ENCODE assay signal across 15 cellular contexts in genomic region chr14:95307402-95308041, GRCh38. TPM values are rescaled to one million over a fixed set of nuclear protein-coding genes. Genes with fewer than 3 reads are reported as not detected.
DNase-seq lines count a peak whose midpoint lies in the region; ATAC-seq, FAIRE-seq and TF ChIP-seq lines count a peak whose summit lies in the region.
"Had no signal": no experiment of that assay in that cellular context is flagged by ENCODE, and none has a peak within 500 bp of the region (broad histone marks: within the 10 kb centered on the region; RNA-seq: fewer than 3 reads in every experiment).

No MANE protein-coding gene starts in this region.

- no peaks in the 10 kb centered on the region for H3K9me2 ChIP-seq in hepatocyte (replicated peaks; ENCODE audit: insufficient read depth)

- no peak overlapping the region for H3K4me3 ChIP-seq in BE2C (ENCODE audit: low read depth, low read length)
- no peak overlapping the region for H3K4me3 ChIP-seq in hepatocyte
- no peak overlapping the region for H3K4me3 ChIP-seq in pancreas
- H3K4me3 ChIP-seq: mucosa of descending colon had no signal

- peak overlapping the region; percentile 9 for H3K4me2 ChIP-seq in hepatocyte

- intact Hi-C loops in pancreas (cut with DNase I) = no loop called here

- H3K27ac ChIP-seq in angular gyrus (ENCODE audit: low read depth, low read length) (peak overlapping the region; percentile 66), hepatocyte (peak overlapping the region; percentile 87), pancreas (peak overlapping the region; percentile 29 to 67 (median 59))

- H3K27me3 ChIP-seq in BE2C (no peaks in the 10 kb centered on the region), hepatocyte (no peaks in the 10 kb centered on the region), pancreas (no peaks in the 10 kb centered on the region)

- ATAC-seq in pancreas = peak; percentile 67 to 85 (median 76)
- ATAC-seq: mucosa of descending colon; stimulated activated memory B cell treated with anti-CD40 and anti-IgM and Interleukin-4, amounts not matched to agents 10 μg/mL and 1 μg/mL and 100 μg/mL, for 72 hours had no signal

- H3K9me3 ChIP-seq in BE2C (no peaks in the 10 kb centered on the region), hepatocyte (ENCODE audit: low read depth) (no peaks in the 10 kb centered on the region), pancreas (no peaks in the 10 kb centered on the region)
- H3K9me3 ChIP-seq: mucosa of descending colon had no signal

- H2AFZ ChIP-seq in hepatocyte = no peak overlapping the region

- no peaks in the 10 kb centered on the region for H4K20me1 ChIP-seq in hepatocyte (ENCODE audit: insufficient read depth, poor library complexity, severe bottlenecking)

- 57% methylated on average over 14 of the region's 14 CpGs for WGBS in hepatocyte (ENCODE audit: low lambda C conversion rate, missing lambda C conversion rate)
- 37 to 39% methylated on average over 14 of the region's 14 CpGs for WGBS in pancreas, 2 donors

- H3K36me3 ChIP-seq in BE2C (no peaks in the 10 kb centered on the region), hepatocyte (replicated peaks; ENCODE audit: insufficient read depth, low read depth) (no peaks in the 10 kb centered on the region), pancreas (no peaks in the 10 kb centered on the region)

- DNase-seq in BE2C (peak; percentile 63), hepatocyte (ENCODE audit: low spot score) (peak; percentile 53), pancreas (peak in 3 of 6 donors; percentile 69 to 77 (median 74)), iPS-NIHi7 (ENCODE audit: extremely low spot score) (no peak), GOT3 (lab: John Stamatoyannopoulos, UW) (no peak), frontal cortex (ENCODE audit: low spot score in 2 of 2) (no peak), cortex of kidney (lab: John Stamatoyannopoulos, UW) (no peak)
- DNase-seq: activated CD8-positive, alpha-beta memory T cell treated with anti-CD3 and anti-CD28 coated beads, Interleukin-2, amount 50 U/mL, for 48 hours; NCI-H1436 treated with DMSO at 0.1 percent for 48 hours; NCI-H2227 treated with DMSO at 0.1 percent for 48 hours; small intestine had no signal

- TF ChIP-seq CTCF in BE2C (IDR thresholded peaks at IDR 0.05; ENCODE audit: low read depth, low read length) (no peak), hepatocyte (IDR thresholded peaks at IDR 0.05; ENCODE audit: poor library complexity) (no peak), pancreas (IDR thresholded peaks at IDR 0.05) (no peak)

- FAIRE-seq in pancreas (lab: Jason Lieb, UNC) = no peak
- no peak for FAIRE-seq in frontal cortex (lab: Jason Lieb, UNC)
- FAIRE-seq: astrocyte, small intestine had no signal

- peaks cover 43% of the 10 kb centered on the region for H3K79me2 ChIP-seq in hepatocyte

- H3K4me1 ChIP-seq in BE2C (peaks cover 19% of the 10 kb centered on the region), hepatocyte (ENCODE audit: insufficient read depth) (peaks cover 14% of the 10 kb centered on the region), pancreas (peaks cover 23 to 37% (median 29%) of the 10 kb centered on the region in 3 donors)

RNA-seq across cellular contexts. Expression of gene CLMN, which starts 12.2 kb away (rescaled TPM):
- polyA plus RNA-seq in BE2C (2012; ENCODE audit: insufficient read depth, insufficient read length, low read depth) = 3.2 TPM
- total RNA-seq in hepatocyte (12.0 and 15.7 TPM in 2 replicates), pancreas (10 to 100 TPM; 50.0 to 78.1 (median 68.2) TPM), frontal cortex (0.82 TPM)
- polyA plus RNA-seq in hepatocyte (40.0 and 53.9 TPM in 2 replicates), pancreas (10 to 100 TPM; 17.4 to 21.3 TPM)

Comparison
In these comparisons a context has a peak if more than half of its experiments do, and no peak if none do; other contexts are left out.
1. DNase-seq: peak in BE2C (single experiment) and hepatocyte (single experiment); none in iPS-NIHi7 (single experiment), GOT3 (single experiment), frontal cortex (0 of 2) and cortex of kidney (single experiment).
2. Peak in every context shown above with its lines, with median percentiles within 50 percentile points of each other: H3K27ac ChIP-seq.